ENCODE assay signal across 11 cellular contexts in the genomic region with DNA sequence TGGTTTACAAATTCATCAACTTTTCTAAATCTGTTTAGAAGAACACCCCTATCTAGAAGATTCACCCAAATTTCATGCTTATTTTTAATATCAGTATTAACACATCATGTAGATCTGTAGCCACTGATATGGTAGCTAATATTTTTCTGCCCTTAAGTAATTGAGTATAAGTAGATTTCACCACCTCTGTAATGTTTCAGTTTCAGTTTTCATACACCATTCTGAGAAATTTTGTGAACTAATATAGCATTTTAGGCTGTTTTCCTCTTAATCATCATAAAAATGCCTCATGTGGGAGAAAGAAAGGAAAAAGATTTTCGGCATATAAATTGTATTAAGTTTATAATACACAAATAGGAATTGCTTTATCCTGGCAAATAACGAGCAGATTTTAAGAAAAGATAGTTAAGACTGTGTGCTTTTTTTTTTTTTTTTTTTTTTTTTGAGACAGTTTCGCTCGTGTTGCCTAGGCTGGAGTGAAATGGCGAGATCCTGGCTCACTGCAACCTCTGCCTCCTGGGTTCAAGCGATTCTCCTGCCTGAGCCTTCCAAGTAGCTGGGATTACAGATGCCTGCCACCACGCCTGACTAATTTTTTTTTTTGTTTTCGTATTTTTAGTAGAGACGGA. TPM values are rescaled to one million over a fixed set of nuclear protein-coding genes. Genes with fewer than 3 reads are reported as not detected.
DNase-seq lines count a peak whose midpoint lies in the region; ATAC-seq, FAIRE-seq and TF ChIP-seq lines count a peak whose summit lies in the region.
"Had no signal": no experiment of that assay in that cellular context is flagged by ENCODE, and none has a peak within 500 bp of the region (broad histone marks: within the 10 kb centered on the region; RNA-seq: fewer than 3 reads in every experiment).

No MANE protein-coding gene starts in this region.

- no peak overlapping the region; the same call in 1 of the 2 replicates for H3K27ac ChIP-seq in GM12878 (ENCODE audit: control insufficient read depth, insufficient read depth)
- H3K27ac ChIP-seq in osteoblast (ENCODE audit: low read depth, low read length) = no peak overlapping the region
- H3K27ac ChIP-seq in HepG2 (ENCODE audit: extremely low read length, insufficient read depth, low read length) = no peak overlapping the region
- no peak overlapping the region for H3K27ac ChIP-seq in coronary artery
- H3K27ac ChIP-seq: upper lobe of left lung had no signal

- intact Hi-C loops in GM12878 (cut with micrococcal nuclease; ENCODE audit: unreplicated experiment) (no loop called here), HepG2 (cut with micrococcal nuclease; ENCODE audit: unreplicated experiment) (no loop called here)

- TF ChIP-seq EP300 in GM12878 (IDR thresholded peaks at IDR 0.05; ENCODE audit: borderline replicate concordance in 1 of 2, control insufficient read depth in 1 of 2, low read depth in 2 of 2, low read length in 2 of 2) (no peak), HepG2 (IDR thresholded peaks at IDR 0.05; ENCODE audit: low read depth in 2 of 2, low read length in 2 of 2) (no peak), HepG2 (CRISPR knock-in tag; IDR thresholded peaks at IDR 0.05; ENCODE audit: borderline replicate concordance) (no peak)

- POLR2A ChIA-PET in GM12878 (lab: Charles Lee) (interaction anchor here (0.7 to 2.0 kb wide), 3 partner anchors 20 to 102 kb away, joined by 3 to 10 read pairs (median 5); no protein-coding TSS in a partner anchor), HepG2 (lab: Yijun Ruan, JAX) (no interaction called here)

- TF ChIP-seq RAD21 in GM12878 (IDR thresholded peaks at IDR 0.05; ENCODE audit: insufficient read depth, low read depth, low read length) = no peak
- no peak for TF ChIP-seq RAD21 in HepG2 (CRISPR knock-in tag; IDR thresholded peaks at IDR 0.05)

- H3K4me1 ChIP-seq in GM12878 (ENCODE audit: control insufficient read depth, insufficient read depth, low read length) = peaks cover 7% of the 10 kb centered on the region; the same call in 1 of the 2 replicates
- H3K4me1 ChIP-seq in osteoblast (ENCODE audit: insufficient read depth, low read length) = peaks cover 12% of the 10 kb centered on the region
- no peaks in the 10 kb centered on the region for H3K4me1 ChIP-seq in HepG2 (ENCODE audit: insufficient read depth, low read length)

- H3K4me3 ChIP-seq in GM12878 (no peak overlapping the region), osteoblast (ENCODE audit: insufficient read depth, low read length) (no peak overlapping the region), HepG2 (replicated peaks in 1 of 3; ENCODE audit: insufficient read depth in 1 of 3, low read depth in 2 of 3, low read length in 3 of 3) (no peak overlapping the region), coronary artery (no peak overlapping the region)
- H3K4me3 ChIP-seq: upper lobe of left lung had no signal

- H3K27me3 ChIP-seq in GM12878 (replicated peaks in 1 of 2; ENCODE audit: control insufficient read depth in 2 of 2, insufficient read depth in 2 of 2, low read length in 1 of 2) (no peaks in the 10 kb centered on the region), osteoblast (ENCODE audit: insufficient read depth, low read length) (no peaks in the 10 kb centered on the region), HepG2 (ENCODE audit: control insufficient read depth in 1 of 2, insufficient read depth in 2 of 2, low read length in 2 of 2) (peaks cover 0 to 10% of the 10 kb centered on the region in 2 experiments; a peak in 2 of 5 replicates)
- H3K27me3 ChIP-seq: upper lobe of left lung had no signal

- 30% methylated on average over 5 of the region's 9 CpGs for WGBS in GM12878 (ENCODE audit: insufficient coverage, insufficient replicate concordance, low lambda C conversion rate, missing lambda C conversion rate)
- 37% methylated on average over 9 of the region's 9 CpGs for WGBS in HepG2 (ENCODE audit: low lambda C conversion rate)

- no TSS peak for BruUV-seq in GM12878 (replicated peaks; lab: Mats Ljungman, UMichigan)
- no TSS peak for BruUV-seq in HepG2 (replicated peaks; lab: Mats Ljungman, UMichigan)

- H4K20me1 ChIP-seq in GM12878 (ENCODE audit: control insufficient read depth, insufficient read depth) = no peaks in the 10 kb centered on the region
- H4K20me1 ChIP-seq in osteoblast (ENCODE audit: insufficient read depth, low read length) = no peaks in the 10 kb centered on the region
- no peaks in the 10 kb centered on the region for H4K20me1 ChIP-seq in HepG2 (ENCODE audit: insufficient read depth, low read length)

- SMC1A ChIA-PET in GM12878 (lab: Charles Lee; ENCODE audit: uncharacterized antibody, unreplicated experiment) = interaction anchor here (0.6 to 1.8 kb wide), 7 partner anchors 9 to 223 kb away, joined by 3 to 6 read pairs (median 4); no protein-coding TSS in a partner anchor

- TF ChIP-seq CTCF in GM12878 (IDR thresholded peaks at IDR 0.05 in 2 of 3, conservative IDR thresholded peaks at IDR 0.05 in 1 of 3; ENCODE audit: control insufficient read depth in 2 of 3, extremely low read depth in 1 of 3, insufficient read depth in 1 of 3, low read depth in 3 of 3, low read length in 3 of 3) (no peak), osteoblast (IDR thresholded peaks at IDR 0.05; ENCODE audit: extremely low read depth, low read depth, low read length) (no peak), HepG2 (CRISPR knock-in tag; IDR thresholded peaks at IDR 0.05) (no peak), coronary artery (IDR thresholded peaks at IDR 0.05) (no peak)

- TF ChIP-seq POLR2A in GM12892 (IDR thresholded peaks at IDR 0.05; ENCODE audit: low read depth, low read length) (no peak), GM12878 (IDR thresholded peaks at IDR 0.05; ENCODE audit: low read depth, low read length) (no peak), HepG2 (IDR thresholded peaks at IDR 0.05; ENCODE audit: insufficient read depth in 1 of 2, low read depth in 2 of 2, low read length in 2 of 2) (no peak)

- no peaks in the 10 kb centered on the region for H3K36me3 ChIP-seq in GM12878 (ENCODE audit: control insufficient read depth in 2 of 2, insufficient read depth in 2 of 2, low read length in 1 of 2)
- H3K36me3 ChIP-seq in osteoblast (ENCODE audit: insufficient read depth, low read length) = no peaks in the 10 kb centered on the region
- H3K36me3 ChIP-seq in HepG2 (replicated peaks in 1 of 2; ENCODE audit: control insufficient read depth in 1 of 2, insufficient read depth in 2 of 2, low read length in 2 of 2) = no peaks in the 10 kb centered on the region
- H3K36me3 ChIP-seq: upper lobe of left lung had no signal

- no peak overlapping the region for H3K9ac ChIP-seq in GM12878 (ENCODE audit: control insufficient read depth, insufficient read depth, low read length)
- H3K9ac ChIP-seq in HepG2 (ENCODE audit: insufficient read depth, low read depth, low read length) = no peak overlapping the region

- CTCF ChIA-PET in GM12878 (lab: Yijun Ruan, JAX) = interaction anchor here (0.6 to 1.2 kb wide), 3 partner anchors 31 to 311 kb away, joined by 3 to 4 read pairs (median 3); no protein-coding TSS in a partner anchor
- CTCF ChIA-PET in HepG2 (lab: Yijun Ruan, JAX; ENCODE audit: low intra/inter-chr PET ratio, low total read pairs) = no interaction called here

- RAD21 ChIA-PET in GM12878 (lab: Charles Lee; ENCODE audit: unreplicated experiment) = interaction anchor here (0.6 to 1.6 kb wide), 6 partner anchors 9 to 849 kb away, joined by 3 to 7 read pairs (median 3); no protein-coding TSS in a partner anchor

- H2AFZ ChIP-seq in GM12878 (ENCODE audit: control insufficient read depth, low read depth, low read length) (peak overlapping the region; percentile 35), osteoblast (ENCODE audit: low read length) (no peak overlapping the region), HepG2 (ENCODE audit: low read length) (no peak overlapping the region)

- no peaks in the 10 kb centered on the region for H3K79me2 ChIP-seq in GM12878 (ENCODE audit: control insufficient read depth, insufficient read depth, low read length)
- H3K79me2 ChIP-seq in osteoblast (ENCODE audit: insufficient read depth, low read length) = no peaks in the 10 kb centered on the region
- no peaks in the 10 kb centered on the region for H3K79me2 ChIP-seq in HepG2 (ENCODE audit: insufficient read depth, low read length)

- DNase-seq in GM12892 (ENCODE audit: insufficient read length) (no peak), GM12878 (ENCODE audit: low read depth, low spot score) (no peak), osteoblast (ENCODE audit: insufficient read length, low spot score, missing footprints) (no peak), NCI-H128 (lab: John Stamatoyannopoulos, UW; ENCODE audit: unreplicated experiment) (no peak), HepG2 (ENCODE audit: low spot score) (no peak), coronary artery (ENCODE audit: low spot score) (no peak)
- DNase-seq: activated CD4-positive, alpha-beta T cell treated with anti-CD3 and anti-CD28 coated beads, Interleukin-2, amount 50 U/mL, for 1 hour; HCEC 1CT; upper lobe of left lung had no signal

- H3K4me2 ChIP-seq in GM12878 (ENCODE audit: control insufficient read depth, insufficient read depth) = peak overlapping the region; percentile 61; the same call in 1 of the 2 replicates
- H3K4me2 ChIP-seq in osteoblast (ENCODE audit: insufficient read depth, low read length) = no peak overlapping the region
- H3K4me2 ChIP-seq in HepG2 (ENCODE audit: low read depth, low read length) = no peak overlapping the region

- H3K9me3 ChIP-seq in GM12878 (replicated peaks; ENCODE audit: control insufficient read depth, insufficient read depth, low read length) (no peaks in the 10 kb centered on the region; the same call in 2 of the 3 replicates), osteoblast (ENCODE audit: low read depth, low read length) (no peaks in the 10 kb centered on the region), HepG2 (ENCODE audit: low read length) (no peaks in the 10 kb centered on the region)
- H3K9me3 ChIP-seq: upper lobe of left lung had no signal

- peak; percentile 82 for ATAC-seq in GM19467 (IDR thresholded peaks at IDR 0.05; ENCODE audit: unreplicated experiment)
- ATAC-seq in HG03460 (IDR thresholded peaks at IDR 0.05; ENCODE audit: unreplicated experiment) = peak; percentile 64
- ATAC-seq in GM12878 = peak; percentile 92
- ATAC-seq in HepG2 = no peak

- in situ Hi-C loops in GM12878 (cut with MboI) = no loop called here
- in situ Hi-C loops in HepG2 (cut with HindIII; ENCODE audit: extremely low pct_ligation_motif_present, low pct_unique_long_range_greater_than_20kb) = no loop called here

- peak; percentile 58 for FAIRE-seq in GM12892 (lab: Jason Lieb, UNC)
- no peak for FAIRE-seq in GM12878 (lab: Jason Lieb, UNC)
- no peak for FAIRE-seq in HepG2 (lab: Jason Lieb, UNC)

RNA-seq across cellular contexts. Expression of gene RBPJ, which starts 21.4 kb away (rescaled TPM):
- polyA plus RNA-seq in GM12892 (2012; ENCODE audit: missing spikeins) = 62.6 TPM
- 313 and 326 TPM in 2 replicates for total RNA-seq in GM12878 (2013; cell fraction: nucleolus; rRNA removed)
- 24.5 and 31.6 TPM in 2 replicates for total RNA-seq in GM12878 (2014; rRNA removed)
- 33.0 and 33.6 TPM in 2 replicates for total RNA-seq in GM12878 (2014; rRNA removed; fragmentation: Illumina TruSeq; extraction: Trizol)
- total RNA-seq in GM12878 (2021) = 43.9 and 46.5 TPM in 2 replicates
- 28.0 TPM for polyA plus RNA-seq in GM12878 (2011; ENCODE audit: low read depth)
- 87.6 and 109 TPM in 2 replicates for polyA plus RNA-seq in GM12878 (2011; rRNA removed)
- 38.0 and 41.1 TPM in 2 replicates for polyA plus RNA-seq in GM12878 (2011; cell fraction: cytosol; rRNA removed)
- polyA plus RNA-seq in GM12878 (2011; cell fraction: nucleus; rRNA removed) = 62.9 and 108 TPM in 2 replicates
- polyA plus RNA-seq in GM12878 (2012) = 50.2 and 56.7 TPM in 2 replicates
- 46.3 and 53.9 TPM in 2 replicates for polyA plus RNA-seq in GM12878 (2014; fragmentation: Illumina TruSeq; extraction: Trizol)
- 10 to 100 TPM; 24.8 to 39.2 TPM for polyA plus RNA-seq in GM12878 (2014; fragmentation: Nextera tagmentation; extraction: Ambion mirVana)
- polyA plus RNA-seq in GM12878 (2014; rRNA removed) = 20.7 and 26.0 TPM in 2 replicates
- 10 to 100 TPM; 58.3 to 60.6 TPM for polyA plus RNA-seq in GM12878 (2016; fragmentation: Nextera tagmentation; extraction: Ambion mirVana)
- polyA minus RNA-seq in GM12878 (2011; rRNA and poly(A)+ RNA removed) = 66.1 and 88.3 TPM in 2 replicates
- polyA minus RNA-seq in GM12878 (2011; cell fraction: cytosol; rRNA and poly(A)+ RNA removed) = 21.9 and 28.4 TPM in 2 replicates
- 85.2 and 121 TPM in 2 replicates for polyA minus RNA-seq in GM12878 (2011; cell fraction: nucleus; rRNA and poly(A)+ RNA removed)
- 106 and 109 TPM in 2 replicates for total RNA-seq in osteoblast
- 25.9 and 46.3 TPM in 2 replicates for total RNA-seq in HepG2 (2016; rRNA removed; fragmentation: Illumina TruSeq; extraction: Trizol)
- 4.6 and 5.4 TPM in 2 replicates for total RNA-seq in HepG2 (2016; cell fraction: cytosol; rRNA removed; fragmentation: Illumina TruSeq; extraction: Trizol; ENCODE audit: low read depth)
- total RNA-seq in HepG2 (2016; cell fraction: insoluble cytoplasmic fraction; rRNA removed; fragmentation: Illumina TruSeq; extraction: Trizol) = 26.5 and 41.4 TPM in 2 replicates
- 9.7 and 10.3 TPM in 2 replicates for total RNA-seq in HepG2 (2016; cell fraction: membrane; rRNA removed; fragmentation: Illumina TruSeq; extraction: Trizol)
- 43.5 and 46.2 TPM in 2 replicates for total RNA-seq in HepG2 (2016; cell fraction: nucleus; rRNA removed; fragmentation: Illumina TruSeq; extraction: Trizol)
- 22.7 and 33.2 TPM in 2 replicates for polyA plus RNA-seq in HepG2 (2011; rRNA removed)
- polyA plus RNA-seq in HepG2 (2011; cell fraction: cytosol; rRNA removed) = 15.1 and 17.4 TPM in 2 replicates
- 41.8 and 45.1 TPM in 2 replicates for polyA plus RNA-seq in HepG2 (2011; cell fraction: nucleus; rRNA removed)
- 29.3 and 33.0 TPM in 2 replicates for polyA plus RNA-seq in HepG2 (2012)
- 0.78 and 1.2 TPM in 2 replicates for polyA plus RNA-seq in HepG2 (2016; cell fraction: cytosol; fragmentation: Illumina TruSeq; extraction: Trizol; ENCODE audit: low read depth)
- polyA plus RNA-seq in HepG2 (2016; cell fraction: insoluble cytoplasmic fraction; fragmentation: Illumina TruSeq; extraction: Trizol; ENCODE audit: low read depth) = 34.1 and 34.4 TPM in 2 replicates
- 4.3 and 6.2 TPM in 2 replicates for polyA plus RNA-seq in HepG2 (2016; cell fraction: membrane; fragmentation: Illumina TruSeq; extraction: Trizol; ENCODE audit: low read depth)
- polyA plus RNA-seq in HepG2 (2016; cell fraction: nucleus; fragmentation: Illumina TruSeq; extraction: Trizol; ENCODE audit: insufficient read depth, low read depth) = 36.2 and 36.5 TPM in 2 replicates
- polyA minus RNA-seq in HepG2 (2011; rRNA and poly(A)+ RNA removed; ENCODE audit: low replicate concordance) = 21.7 and 31.8 TPM in 2 replicates
- 18.4 and 24.8 TPM in 2 replicates for polyA minus RNA-seq in HepG2 (2011; cell fraction: cytosol; rRNA and poly(A)+ RNA removed)
- 130 and 131 TPM in 2 replicates for polyA minus RNA-seq in HepG2 (2011; cell fraction: nucleus; rRNA and poly(A)+ RNA removed)
